1 cellular context compared by ENCODE assay signal in genomic region chr9:70418822-70419545, GRCh38.
TF ChIP-seq lines count a peak whose summit lies in the region.

No MANE protein-coding gene starts in this region.

TF ChIP-seq in HepG2, 621 proteins besides CTCF, POLR2A, EP300 and RAD21 (continued from another document and continues in another):
- TF ChIP-seq, protein P1, sequence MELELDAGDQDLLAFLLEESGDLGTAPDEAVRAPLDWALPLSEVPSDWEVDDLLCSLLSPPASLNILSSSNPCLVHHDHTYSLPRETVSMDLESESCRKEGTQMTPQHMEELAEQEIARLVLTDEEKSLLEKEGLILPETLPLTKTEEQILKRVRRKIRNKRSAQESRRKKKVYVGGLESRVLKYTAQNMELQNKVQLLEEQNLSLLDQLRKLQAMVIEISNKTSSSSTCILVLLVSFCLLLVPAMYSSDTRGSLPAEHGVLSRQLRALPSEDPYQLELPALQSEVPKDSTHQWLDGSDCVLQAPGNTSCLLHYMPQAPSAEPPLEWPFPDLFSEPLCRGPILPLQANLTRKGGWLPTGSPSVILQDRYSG (CRISPR knock-in tag; IDR thresholded peaks at IDR 0.05), result peak; percentile 0; the same call in 1 of the 2 replicates
- TF ChIP-seq SMC3 (IDR thresholded peaks at IDR 0.05; ENCODE audit: low read length) (0 out of 2 replicates have a peak, but pooled peaks have one; percentile 4), ZNF34 (CRISPR knock-in tag; IDR thresholded peaks at IDR 0.05; ENCODE audit: borderline replicate concordance) (no peak), NFATC3 (CRISPR knock-in tag; IDR thresholded peaks at IDR 0.05) (no peak), AGO1 (IDR thresholded peaks at IDR 0.05; ENCODE audit: low read depth, low read length, poor library complexity, severe bottlenecking) (peak; percentile 82), ARNT (IDR thresholded peaks at IDR 0.05) (no peak), ZFP36L2 (CRISPR knock-in tag; IDR thresholded peaks at IDR 0.05) (no peak), ZNF629 (CRISPR knock-in tag; conservative IDR thresholded peaks at IDR 0.05) (no peak), PRDM4 (CRISPR knock-in tag; IDR thresholded peaks at IDR 0.05; ENCODE audit: borderline replicate concordance) (no peak), ZBTB8A (CRISPR knock-in tag; IDR thresholded peaks at IDR 0.05; ENCODE audit: borderline replicate concordance, low read depth) (no peak), SYNCRIP (IDR thresholded peaks at IDR 0.05; ENCODE audit: insufficient read depth, low read depth, low read length) (no peak), ZGPAT (CRISPR knock-in tag; IDR thresholded peaks at IDR 0.05) (peak; percentile 73), ZEB1 (IDR thresholded peaks at IDR 0.05; ENCODE audit: insufficient replicate concordance, low read depth) (no peak), ZNF430 (CRISPR knock-in tag; IDR thresholded peaks at IDR 0.05) (no peak), ZSCAN9 (CRISPR knock-in tag; IDR thresholded peaks at IDR 0.05; ENCODE audit: borderline replicate concordance) (no peak), PAF1 (CRISPR knock-in tag; IDR thresholded peaks at IDR 0.05) (no peak), E2F1 (CRISPR knock-in tag; IDR thresholded peaks at IDR 0.05) (peak; percentile 25; the same call in 1 of the 2 replicates), ZFP37 (CRISPR knock-in tag; IDR thresholded peaks at IDR 0.05; ENCODE audit: borderline replicate concordance) (no peak), TBX2 (CRISPR knock-in tag; IDR thresholded peaks at IDR 0.05; ENCODE audit: borderline replicate concordance) (peak; percentile 48), ZNF205 (CRISPR knock-in tag; IDR thresholded peaks at IDR 0.05) (0 out of 2 replicates have a peak, but pooled peaks have one; percentile 4), ZNF7 (CRISPR knock-in tag; IDR thresholded peaks at IDR 0.05) (no peak), SMAD1 (CRISPR knock-in tag; IDR thresholded peaks at IDR 0.05; ENCODE audit: borderline replicate concordance, low read depth) (no peak), ZBTB44 (CRISPR knock-in tag; IDR thresholded peaks at IDR 0.05) (no peak), SALL2 (CRISPR knock-in tag; IDR thresholded peaks at IDR 0.05) (peak; percentile 18; the same call in 1 of the 2 replicates), KAT8 (CRISPR knock-in tag; IDR thresholded peaks at IDR 0.05) (no peak), ZNF784 (CRISPR knock-in tag; IDR thresholded peaks at IDR 0.05; ENCODE audit: borderline replicate concordance) (peak; percentile 67; the same call in 1 of the 2 replicates), ZNF460 (CRISPR knock-in tag; IDR thresholded peaks at IDR 0.05; ENCODE audit: borderline replicate concordance) (no peak), KMT2A (CRISPR knock-in tag; IDR thresholded peaks at IDR 0.05) (no peak)
- TF ChIP-seq, protein P2, sequence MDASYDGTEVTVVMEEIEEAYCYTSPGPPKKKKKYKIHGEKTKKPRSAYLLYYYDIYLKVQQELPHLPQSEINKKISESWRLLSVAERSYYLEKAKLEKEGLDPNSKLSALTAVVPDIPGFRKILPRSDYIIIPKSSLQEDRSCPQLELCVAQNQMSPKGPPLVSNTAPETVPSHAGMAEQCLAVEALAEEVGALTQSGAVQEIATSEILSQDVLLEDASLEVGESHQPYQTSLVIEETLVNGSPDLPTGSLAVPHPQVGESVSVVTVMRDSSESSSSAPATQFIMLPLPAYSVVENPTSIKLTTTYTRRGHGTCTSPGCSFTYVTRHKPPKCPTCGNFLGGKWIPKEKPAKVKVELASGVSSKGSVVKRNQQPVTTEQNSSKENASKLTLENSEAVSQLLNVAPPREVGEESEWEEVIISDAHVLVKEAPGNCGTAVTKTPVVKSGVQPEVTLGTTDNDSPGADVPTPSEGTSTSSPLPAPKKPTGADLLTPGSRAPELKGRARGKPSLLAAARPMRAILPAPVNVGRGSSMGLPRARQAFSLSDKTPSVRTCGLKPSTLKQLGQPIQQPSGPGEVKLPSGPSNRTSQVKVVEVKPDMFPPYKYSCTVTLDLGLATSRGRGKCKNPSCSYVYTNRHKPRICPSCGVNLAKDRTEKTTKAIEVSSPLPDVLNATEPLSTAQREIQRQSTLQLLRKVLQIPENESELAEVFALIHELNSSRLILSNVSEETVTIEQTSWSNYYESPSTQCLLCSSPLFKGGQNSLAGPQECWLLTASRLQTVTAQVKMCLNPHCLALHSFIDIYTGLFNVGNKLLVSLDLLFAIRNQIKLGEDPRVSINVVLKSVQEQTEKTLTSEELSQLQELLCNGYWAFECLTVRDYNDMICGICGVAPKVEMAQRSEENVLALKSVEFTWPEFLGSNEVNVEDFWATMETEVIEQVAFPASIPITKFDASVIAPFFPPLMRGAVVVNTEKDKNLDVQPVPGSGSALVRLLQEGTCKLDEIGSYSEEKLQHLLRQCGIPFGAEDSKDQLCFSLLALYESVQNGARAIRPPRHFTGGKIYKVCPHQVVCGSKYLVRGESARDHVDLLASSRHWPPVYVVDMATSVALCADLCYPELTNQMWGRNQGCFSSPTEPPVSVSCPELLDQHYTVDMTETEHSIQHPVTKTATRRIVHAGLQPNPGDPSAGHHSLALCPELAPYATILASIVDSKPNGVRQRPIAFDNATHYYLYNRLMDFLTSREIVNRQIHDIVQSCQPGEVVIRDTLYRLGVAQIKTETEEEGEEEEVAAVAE (CRISPR knock-in tag; IDR thresholded peaks at IDR 0.05; ENCODE audit: borderline replicate concordance), result no peak
- TF ChIP-seq, protein P3, sequence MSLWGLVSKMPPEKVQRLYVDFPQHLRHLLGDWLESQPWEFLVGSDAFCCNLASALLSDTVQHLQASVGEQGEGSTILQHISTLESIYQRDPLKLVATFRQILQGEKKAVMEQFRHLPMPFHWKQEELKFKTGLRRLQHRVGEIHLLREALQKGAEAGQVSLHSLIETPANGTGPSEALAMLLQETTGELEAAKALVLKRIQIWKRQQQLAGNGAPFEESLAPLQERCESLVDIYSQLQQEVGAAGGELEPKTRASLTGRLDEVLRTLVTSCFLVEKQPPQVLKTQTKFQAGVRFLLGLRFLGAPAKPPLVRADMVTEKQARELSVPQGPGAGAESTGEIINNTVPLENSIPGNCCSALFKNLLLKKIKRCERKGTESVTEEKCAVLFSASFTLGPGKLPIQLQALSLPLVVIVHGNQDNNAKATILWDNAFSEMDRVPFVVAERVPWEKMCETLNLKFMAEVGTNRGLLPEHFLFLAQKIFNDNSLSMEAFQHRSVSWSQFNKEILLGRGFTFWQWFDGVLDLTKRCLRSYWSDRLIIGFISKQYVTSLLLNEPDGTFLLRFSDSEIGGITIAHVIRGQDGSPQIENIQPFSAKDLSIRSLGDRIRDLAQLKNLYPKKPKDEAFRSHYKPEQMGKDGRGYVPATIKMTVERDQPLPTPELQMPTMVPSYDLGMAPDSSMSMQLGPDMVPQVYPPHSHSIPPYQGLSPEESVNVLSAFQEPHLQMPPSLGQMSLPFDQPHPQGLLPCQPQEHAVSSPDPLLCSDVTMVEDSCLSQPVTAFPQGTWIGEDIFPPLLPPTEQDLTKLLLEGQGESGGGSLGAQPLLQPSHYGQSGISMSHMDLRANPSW (CRISPR knock-in tag; IDR thresholded peaks at IDR 0.05; ENCODE audit: borderline replicate concordance), result no peak
- TF ChIP-seq, protein P4, sequence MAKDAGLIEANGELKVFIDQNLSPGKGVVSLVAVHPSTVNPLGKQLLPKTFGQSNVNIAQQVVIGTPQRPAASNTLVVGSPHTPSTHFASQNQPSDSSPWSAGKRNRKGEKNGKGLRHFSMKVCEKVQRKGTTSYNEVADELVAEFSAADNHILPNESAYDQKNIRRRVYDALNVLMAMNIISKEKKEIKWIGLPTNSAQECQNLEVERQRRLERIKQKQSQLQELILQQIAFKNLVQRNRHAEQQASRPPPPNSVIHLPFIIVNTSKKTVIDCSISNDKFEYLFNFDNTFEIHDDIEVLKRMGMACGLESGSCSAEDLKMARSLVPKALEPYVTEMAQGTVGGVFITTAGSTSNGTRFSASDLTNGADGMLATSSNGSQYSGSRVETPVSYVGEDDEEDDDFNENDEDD (CRISPR knock-in tag; IDR thresholded peaks at IDR 0.05; ENCODE audit: borderline replicate concordance), result no peak
- TF ChIP-seq, protein P5, sequence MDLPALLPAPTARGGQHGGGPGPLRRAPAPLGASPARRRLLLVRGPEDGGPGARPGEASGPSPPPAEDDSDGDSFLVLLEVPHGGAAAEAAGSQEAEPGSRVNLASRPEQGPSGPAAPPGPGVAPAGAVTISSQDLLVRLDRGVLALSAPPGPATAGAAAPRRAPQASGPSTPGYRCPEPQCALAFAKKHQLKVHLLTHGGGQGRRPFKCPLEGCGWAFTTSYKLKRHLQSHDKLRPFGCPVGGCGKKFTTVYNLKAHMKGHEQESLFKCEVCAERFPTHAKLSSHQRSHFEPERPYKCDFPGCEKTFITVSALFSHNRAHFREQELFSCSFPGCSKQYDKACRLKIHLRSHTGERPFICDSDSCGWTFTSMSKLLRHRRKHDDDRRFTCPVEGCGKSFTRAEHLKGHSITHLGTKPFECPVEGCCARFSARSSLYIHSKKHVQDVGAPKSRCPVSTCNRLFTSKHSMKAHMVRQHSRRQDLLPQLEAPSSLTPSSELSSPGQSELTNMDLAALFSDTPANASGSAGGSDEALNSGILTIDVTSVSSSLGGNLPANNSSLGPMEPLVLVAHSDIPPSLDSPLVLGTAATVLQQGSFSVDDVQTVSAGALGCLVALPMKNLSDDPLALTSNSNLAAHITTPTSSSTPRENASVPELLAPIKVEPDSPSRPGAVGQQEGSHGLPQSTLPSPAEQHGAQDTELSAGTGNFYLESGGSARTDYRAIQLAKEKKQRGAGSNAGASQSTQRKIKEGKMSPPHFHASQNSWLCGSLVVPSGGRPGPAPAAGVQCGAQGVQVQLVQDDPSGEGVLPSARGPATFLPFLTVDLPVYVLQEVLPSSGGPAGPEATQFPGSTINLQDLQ (CRISPR knock-in tag; IDR thresholded peaks at IDR 0.05), result peak; percentile 68; the same call in 1 of the 2 replicates
